In genomic region chr19:13033819-13034611, GRCh38 we compare ENCODE assay signal across 8 cellular contexts. TPM values are rescaled to one million over a fixed set of nuclear protein-coding genes. Genes with fewer than 3 reads are reported as not detected.
DNase-seq lines count a peak whose midpoint lies in the region; ATAC-seq, FAIRE-seq and TF ChIP-seq lines count a peak whose summit lies in the region.

No MANE protein-coding gene starts in this region.

- H3K4me1 ChIP-seq in astrocyte (ENCODE audit: insufficient read depth, low read length) = peaks cover 63% of the 10 kb centered on the region
- H3K4me1 ChIP-seq in hepatocyte (ENCODE audit: insufficient read depth) = peaks cover 18% of the 10 kb centered on the region
- peaks cover 20% of the 10 kb centered on the region for H3K4me1 ChIP-seq in smooth muscle cell (ENCODE audit: low read depth)

- ATAC-seq in GM18517 (IDR thresholded peaks at IDR 0.05; ENCODE audit: unreplicated experiment) (no peak), HG03520 (IDR thresholded peaks at IDR 0.05; ENCODE audit: unreplicated experiment) (no peak)

- WGBS in hepatocyte (ENCODE audit: low lambda C conversion rate, missing lambda C conversion rate) = 62% methylated on average over 8 of the region's 8 CpGs
- 63% methylated on average over 8 of the region's 8 CpGs for WGBS in smooth muscle cell (ENCODE audit: low lambda C conversion rate)

- DNase-seq in COLO829 (ENCODE audit: low spot score) = peak; percentile 47
- DNase-seq in HK-2 (ENCODE audit: unreplicated experiment) = peak; percentile 58
- peak; percentile 56 for DNase-seq in RPMI7951 (ENCODE audit: low read depth)
- DNase-seq in astrocyte (ENCODE audit: low read depth) = peak; percentile 55
- peak; percentile 60 for DNase-seq in hepatocyte (ENCODE audit: low spot score)
- DNase-seq in smooth muscle cell (lab: John Stamatoyannopoulos, UW; ENCODE audit: unreplicated experiment) = no peak

- no peaks in the 10 kb centered on the region for H3K9me2 ChIP-seq in hepatocyte (replicated peaks; ENCODE audit: insufficient read depth)

- H3K9me3 ChIP-seq in astrocyte (ENCODE audit: insufficient read depth, low read depth, low read length) = no peaks in the 10 kb centered on the region
- no peaks in the 10 kb centered on the region for H3K9me3 ChIP-seq in hepatocyte (ENCODE audit: low read depth)
- no peaks in the 10 kb centered on the region for H3K9me3 ChIP-seq in smooth muscle cell (replicated peaks; ENCODE audit: low read depth)

- H3K9ac ChIP-seq in astrocyte (ENCODE audit: low read length) (no peak overlapping the region), smooth muscle cell (ENCODE audit: low read depth) (no peak overlapping the region)

- H3K4me1 Mint-ChIP-seq in astrocyte (ENCODE audit: low read depth, unreplicated experiment) = peaks cover 30% of the 10 kb centered on the region

- H3F3A ChIP-seq in smooth muscle cell (ENCODE audit: low read depth) = no peaks in the 10 kb centered on the region

- H3K36me3 ChIP-seq in astrocyte (ENCODE audit: insufficient read depth, low read length) (no peaks in the 10 kb centered on the region), hepatocyte (replicated peaks; ENCODE audit: insufficient read depth, low read depth) (no peaks in the 10 kb centered on the region), smooth muscle cell (ENCODE audit: low read depth) (no peaks in the 10 kb centered on the region)

- H3K27me3 ChIP-seq in astrocyte (ENCODE audit: insufficient read depth, low read length) = no peaks in the 10 kb centered on the region
- peaks cover 29% of the 10 kb centered on the region for H3K27me3 ChIP-seq in hepatocyte
- H3K27me3 ChIP-seq in smooth muscle cell (ENCODE audit: low read depth) = peaks cover 16% of the 10 kb centered on the region

- H3K36me3 Mint-ChIP-seq in astrocyte (ENCODE audit: low read depth, unreplicated experiment) = peaks cover 5% of the 10 kb centered on the region

- H3K4me2 ChIP-seq in astrocyte (ENCODE audit: low read length) (peak overlapping the region; percentile 7), hepatocyte (no peak overlapping the region), smooth muscle cell (no peak overlapping the region)

- peak overlapping the region; percentile 34 for H3K27ac Mint-ChIP-seq in astrocyte (ENCODE audit: unreplicated experiment)

- H2AFZ ChIP-seq in astrocyte (ENCODE audit: low read depth, low read length) (no peak overlapping the region), hepatocyte (no peak overlapping the region), smooth muscle cell (ENCODE audit: low read depth) (no peak overlapping the region)

- H4K20me1 ChIP-seq in astrocyte (ENCODE audit: insufficient read depth, low read length) (peaks cover 48% of the 10 kb centered on the region), hepatocyte (ENCODE audit: insufficient read depth, poor library complexity, severe bottlenecking) (peaks cover 12% of the 10 kb centered on the region), smooth muscle cell (ENCODE audit: low read depth) (no peaks in the 10 kb centered on the region)

- no peak overlapping the region for H3K27ac ChIP-seq in astrocyte (ENCODE audit: low read depth, low read length)
- H3K27ac ChIP-seq in hepatocyte = no peak overlapping the region
- no peak overlapping the region for H3K27ac ChIP-seq in smooth muscle cell (ENCODE audit: low read depth)

- TF ChIP-seq CTCF in astrocyte (IDR thresholded peaks at IDR 0.05; ENCODE audit: insufficient read depth, low read depth, low read length) (peak; percentile 63), hepatocyte (IDR thresholded peaks at IDR 0.05; ENCODE audit: poor library complexity) (peak; percentile 45), smooth muscle cell (IDR thresholded peaks at IDR 0.05; ENCODE audit: borderline replicate concordance, insufficient read depth, poor library complexity, severe bottlenecking) (peak; percentile 45)

- H3K9me3 Mint-ChIP-seq in astrocyte (ENCODE audit: unreplicated experiment) = peaks cover 2% of the 10 kb centered on the region

- no peak overlapping the region for H3K4me3 Mint-ChIP-seq in astrocyte (ENCODE audit: unreplicated experiment)

- H3K79me2 ChIP-seq in astrocyte (ENCODE audit: insufficient read depth, low read length) = peaks cover 98% of the 10 kb centered on the region
- H3K79me2 ChIP-seq in hepatocyte = peaks cover 6% of the 10 kb centered on the region
- H3K79me2 ChIP-seq in smooth muscle cell (ENCODE audit: low read depth) = no peaks in the 10 kb centered on the region

- H3K27me3 Mint-ChIP-seq in astrocyte (ENCODE audit: low read depth, unreplicated experiment) = peaks cover 64% of the 10 kb centered on the region

- no peak overlapping the region for H3K4me3 ChIP-seq in astrocyte (ENCODE audit: insufficient read depth, low read depth, low read length)
- no peak overlapping the region for H3K4me3 ChIP-seq in hepatocyte
- H3K4me3 ChIP-seq in smooth muscle cell = no peak overlapping the region

- no peak for FAIRE-seq in astrocyte (lab: Jason Lieb, UNC)

RNA-seq across cellular contexts. Expression of gene NFIX, which starts 38.7 kb away (rescaled TPM):
- total RNA-seq in RPMI7951 (2014; rRNA removed; shearing (Covaris generic)) = 19.6 and 22.5 TPM in 2 replicates
- total RNA-seq in astrocyte (8.4 and 9.6 TPM in 2 replicates), hepatocyte (3.8 and 12.8 TPM in 2 replicates), smooth muscle cell (2.3 TPM in 2 replicates)
- polyA plus RNA-seq in hepatocyte (6.3 and 10.2 TPM in 2 replicates), smooth muscle cell (1.8 and 1.9 TPM in 2 replicates)
